ENCODE assay signal across 20 cellular contexts in genomic region chr7:55299273-55299967, GRCh38.
DNase-seq lines count a peak whose midpoint lies in the region; ATAC-seq, FAIRE-seq and TF ChIP-seq lines count a peak whose summit lies in the region.
"Had no signal": no experiment of that assay in that cellular context is flagged by ENCODE, and none has a peak within 500 bp of the region (broad histone marks: within the 10 kb centered on the region; RNA-seq: fewer than 3 reads in every experiment).

No MANE protein-coding gene starts in this region.

- H4K20me1 ChIP-seq in H1 (replicated peaks in 1 of 2; ENCODE audit: control insufficient read depth in 1 of 2, insufficient read depth in 2 of 2, low read length in 2 of 2) = no peaks in the 10 kb centered on the region
- H4K20me1 ChIP-seq: BLaER1 treated with 17β-estradiol and CSF1 and Interleukin-3, amounts not matched to agents 10 nM and 100 nM had no signal

- no peak overlapping the region for H4K91ac ChIP-seq in H1 (replicated peaks; ENCODE audit: insufficient read length, low read length)

- TF ChIP-seq POLR2A in H1 (IDR thresholded peaks at IDR 0.05; ENCODE audit: control extremely low read depth in 1 of 2, low read depth in 2 of 2, low read length in 2 of 2) = no peak
- no peak for TF ChIP-seq POLR2A in H54 (IDR thresholded peaks at IDR 0.05; ENCODE audit: low read depth, low read length)

- peak; percentile 40 for DNase-seq in GM06990 (ENCODE audit: extremely low read depth, insufficient read length)
- DNase-seq in H1 (ENCODE audit: low read depth in 1 of 2, low spot score in 2 of 2) = peak in 1 of 2 experiments; percentile 19
- peak; percentile 37 for DNase-seq in iPS-NIHi11 (ENCODE audit: low spot score)
- DNase-seq in H54 (ENCODE audit: insufficient read length, low spot score) = no peak
- no peak for DNase-seq in DMS114 treated with DMSO at 0.1 percent for 48 hours (lab: John Stamatoyannopoulos, UW; ENCODE audit: unreplicated experiment)
- no peak for DNase-seq in GM19238 (ENCODE audit: insufficient read length, low spot score)
- DNase-seq: 8988T; CD4-positive, alpha-beta memory T cell; DMS153; HFFc6; IMR-90; MV-4-11; NCI-H1105 treated with DMSO at 0.1 percent for 48 hours; NCI-H2029 treated with DMSO at 0.1 percent for 48 hours; NCI-H526; Right ventricle myocardium superior had no signal

- peaks cover 3% of the 10 kb centered on the region; the same call in 1 of the 2 replicates for H3K23me2 ChIP-seq in H1 (ENCODE audit: low read depth, low read length)

- 56% methylated on average over 8 of the region's 8 CpGs; no CpG with 5 or more reads in 1 of the 2 experiments for WGBS in H1 (ENCODE audit: extremely low coverage in 1 of 2, insufficient coverage in 1 of 2, insufficient read length in 1 of 2, insufficient replicate concordance in 2 of 2, low coverage in 1 of 2, low lambda C conversion rate in 2 of 2, missing lambda C conversion rate in 1 of 2), 2 experiments

- peaks cover 23% of the 10 kb centered on the region for H3K4me1 ChIP-seq in HUES48 (ENCODE audit: control insufficient read depth, insufficient read depth, low read length)
- H3K4me1 ChIP-seq in H1 (replicated peaks in 1 of 4; ENCODE audit: control insufficient read depth in 3 of 4, insufficient read depth in 4 of 4, low read length in 3 of 4) = peaks cover 3 to 7% (median 6%) of the 10 kb centered on the region in 4 experiments; a peak in 5 of 7 replicates
- H3K4me1 ChIP-seq: BLaER1 treated with 17β-estradiol and CSF1 and Interleukin-3, amounts not matched to agents 10 nM and 100 nM had no signal

- H2BK15ac ChIP-seq in H1 (ENCODE audit: low read length) = no peak overlapping the region

- POLR2A ChIA-PET in H1 (lab: Charles Lee; ENCODE audit: partially characterized antibody) = interaction anchor here (0.6 to 1.9 kb wide), 5 partner anchors 9 to 127 kb away, joined by 3 to 9 read pairs (median 4); no protein-coding TSS in a partner anchor

- H3K9ac ChIP-seq in HUES48 (ENCODE audit: low read depth, low read length) (no peak overlapping the region; the same call in 1 of the 2 replicates), H1 (replicated peaks in 1 of 4; ENCODE audit: extremely low read depth in 1 of 4, low read depth in 3 of 4, low read length in 3 of 4) (no peak overlapping the region)
- H3K9ac ChIP-seq: BLaER1 treated with 17β-estradiol and CSF1 and Interleukin-3, amounts not matched to agents 10 nM and 100 nM; KMS-11 had no signal

- H3K23ac ChIP-seq in H1 (ENCODE audit: insufficient read length) = no peak overlapping the region

- no peak for ATAC-seq in GM21723 (IDR thresholded peaks at IDR 0.05; ENCODE audit: unreplicated experiment)

- H3K9me3 ChIP-seq in HUES48 (ENCODE audit: control insufficient read depth, insufficient read depth, low read length) (no peaks in the 10 kb centered on the region), H1 (ENCODE audit: insufficient read depth in 2 of 2, low read depth in 1 of 2, low read length in 1 of 2) (no peaks in the 10 kb centered on the region)
- H3K9me3 ChIP-seq: BLaER1 treated with 17β-estradiol and CSF1 and Interleukin-3, amounts not matched to agents 10 nM and 100 nM had no signal

- peak overlapping the region; percentile 93; the same call in 1 of the 2 replicates for H2BK5ac ChIP-seq in H1 (ENCODE audit: low read depth, low read length)

- H4K5ac ChIP-seq in H1 (ENCODE audit: insufficient read length, low read depth, low read length) = no peak overlapping the region

- H3K4ac ChIP-seq in H1 (replicated peaks; ENCODE audit: insufficient read length, low read depth, low read length) = no peak overlapping the region

- no peak overlapping the region for H2BK20ac ChIP-seq in H1 (ENCODE audit: low read length)

- no peak overlapping the region for H2AK5ac ChIP-seq in H1 (ENCODE audit: low read depth, low read length)

- H3K27ac ChIP-seq in HUES48 (ENCODE audit: low read depth, low read length) (peak overlapping the region; percentile 88), H1 (ENCODE audit: low read depth, low read length) (no peak overlapping the region)
- H3K27ac ChIP-seq: BLaER1 treated with 17β-estradiol and CSF1 and Interleukin-3, amounts not matched to agents 10 nM and 100 nM; KMS-11 had no signal

- H3K18ac ChIP-seq in H1 (ENCODE audit: extremely low read depth, low read length) = peak overlapping the region; percentile 5; the same call in 1 of the 2 replicates

- H3K14ac ChIP-seq in H1 (ENCODE audit: insufficient read length) = no peak overlapping the region

- TF ChIP-seq CTCF in GM06990 (IDR thresholded peaks at IDR 0.05; ENCODE audit: insufficient read depth, low read length, poor library complexity, severe bottlenecking) = no peak
- no peak for TF ChIP-seq CTCF in H1 (IDR thresholded peaks at IDR 0.05; ENCODE audit: control extremely low read depth in 1 of 3, insufficient read depth in 1 of 3, low read depth in 1 of 3, low read length in 3 of 3)

- no peak overlapping the region for H2AFZ ChIP-seq in H1 (ENCODE audit: low read length)

- no peak overlapping the region for H2BK12ac ChIP-seq in H1 (ENCODE audit: low read depth, low read length)

- no peak overlapping the region for H3K56ac ChIP-seq in H1 (replicated peaks; ENCODE audit: insufficient read length, low read depth, low read length)

- H2BK120ac ChIP-seq in H1 (replicated peaks; ENCODE audit: low read depth, low read length) = no peak overlapping the region

- H3K36me3 ChIP-seq in GM06990 (ENCODE audit: control insufficient read depth, insufficient read depth, low read length) = no peaks in the 10 kb centered on the region
- H3K36me3 ChIP-seq in HUES48 (ENCODE audit: control insufficient read depth, insufficient read depth, low read length) = no peaks in the 10 kb centered on the region
- no peaks in the 10 kb centered on the region for H3K36me3 ChIP-seq in H1 (ENCODE audit: control insufficient read depth in 2 of 4, insufficient read depth in 4 of 4, low read length in 3 of 4)
- H3K36me3 ChIP-seq: BLaER1 treated with 17β-estradiol and CSF1 and Interleukin-3, amounts not matched to agents 10 nM and 100 nM had no signal

- H3K4me2 ChIP-seq in H1 (ENCODE audit: insufficient read depth in 1 of 2, low read depth in 2 of 2, low read length in 2 of 2) = peak overlapping the region; percentile 21 to 37; a peak in 2 of 4 replicates
- H3K4me2 ChIP-seq: BLaER1 treated with 17β-estradiol and CSF1 and Interleukin-3, amounts not matched to agents 10 nM and 100 nM; KMS-11 had no signal

- FAIRE-seq in H1 (lab: Jason Lieb, UNC) (peak; percentile 32), H54 (lab: Jason Lieb, UNC) (no peak)

- H3K79me1 ChIP-seq in H1 (ENCODE audit: low read depth, low read length) = no peaks in the 10 kb centered on the region

- no peak for TF ChIP-seq EP300 in H1 (IDR thresholded peaks at IDR 0.05; ENCODE audit: borderline replicate concordance in 1 of 2, low read depth in 2 of 2, low read length in 2 of 2)

- TF ChIP-seq RAD21 in H1 (IDR thresholded peaks at IDR 0.05 in 1 of 2, conservative IDR thresholded peaks at IDR 0.05 in 1 of 2; ENCODE audit: low read depth in 2 of 2, low read length in 2 of 2) = no peak

- no peaks in the 10 kb centered on the region for H3K79me2 ChIP-seq in H1 (ENCODE audit: control insufficient read depth in 1 of 2, insufficient read depth in 2 of 2, low read length in 2 of 2)

- H3K27me3 ChIP-seq in GM06990 (replicated peaks; ENCODE audit: control insufficient read depth, insufficient read depth, low read length) = no peaks in the 10 kb centered on the region
- H3K27me3 ChIP-seq in HUES48 (ENCODE audit: control insufficient read depth, insufficient read depth, low read length) = no peaks in the 10 kb centered on the region
- no peaks in the 10 kb centered on the region for H3K27me3 ChIP-seq in H1 (replicated peaks in 1 of 4; ENCODE audit: control insufficient read depth in 3 of 4, extremely low read depth in 1 of 4, insufficient read depth in 3 of 4, low read length in 3 of 4)
- H3K27me3 ChIP-seq: BLaER1 treated with 17β-estradiol and CSF1 and Interleukin-3, amounts not matched to agents 10 nM and 100 nM had no signal

- CTCF ChIA-PET in H1 (lab: Charles Lee; ENCODE audit: partially characterized antibody) = interaction anchor here (0.6 to 1.7 kb wide), 7 partner anchors 8 to 174 kb away, joined by 3 to 5 read pairs (median 4); no protein-coding TSS in a partner anchor

- H4K8ac ChIP-seq in H1 (ENCODE audit: extremely low read depth, insufficient read depth, low read length) = no peak overlapping the region

- no peak overlapping the region for H3K4me3 ChIP-seq in GM06990 (replicated peaks; ENCODE audit: low read depth, low read length)
- 0 out of 2 replicates have a peak overlapping the region, but pooled peaks have one; percentile 23 for H3K4me3 ChIP-seq in HUES48 (ENCODE audit: low read depth, low read length)
- H3K4me3 ChIP-seq in H1 (ENCODE audit: extremely low read depth in 1 of 4, insufficient read depth in 2 of 4, low read depth in 3 of 4, low read length in 4 of 4) = peak overlapping the region in 1 of 4 experiments; percentile 37; a peak in 1 of 8 replicates
- H3K4me3 ChIP-seq: BLaER1 treated with 17β-estradiol and CSF1 and Interleukin-3, amounts not matched to agents 10 nM and 100 nM had no signal

Comparison
In these comparisons a context has a peak if more than half of its experiments do, and no peak if none do; other contexts are left out.
1. DNase-seq: peak in GM06990 (single experiment) and iPS-NIHi11 (single experiment); none in H54 (single experiment), DMS114 treated with DMSO at 0.1 percent for 48 hours (single experiment) and GM19238 (single experiment).